In genomic region chr17:80361495-80362220, GRCh38 we compare ENCODE assay signal across 8 cellular contexts. TPM values are rescaled to one million over a fixed set of nuclear protein-coding genes. Genes with fewer than 3 reads are reported as not detected.
DNase-seq lines count a peak whose midpoint lies in the region; ATAC-seq, FAIRE-seq and TF ChIP-seq lines count a peak whose summit lies in the region.

No MANE protein-coding gene starts in this region.

- CTCF ChIA-PET in endothelial cell of umbilical vein (lab: Charles Lee) = interaction anchor here (0.7 to 4.9 kb wide), 9 partner anchors 8 to 260 kb away, joined by 3 to 46 read pairs (median 4); partner anchors contain the start of gene GAA

- H2AFZ ChIP-seq in endothelial cell of umbilical vein (ENCODE audit: low read depth, low read length) = no peak overlapping the region

- ATAC-seq in stimulated activated effector memory CD8-positive, alpha-beta T cell treated with anti-CD3 and anti-CD28 coated beads, Interleukin-12 subunit alpha, Interleukin-12 subunit beta, amount 100 ng/mL, for 72 hours = peak; percentile 42

- no peaks in the 10 kb centered on the region for H3K9me3 ChIP-seq in endothelial cell of umbilical vein (replicated peaks; ENCODE audit: control insufficient read depth, insufficient read depth, low read length)

- no peaks in the 10 kb centered on the region for H4K20me1 ChIP-seq in endothelial cell of umbilical vein (replicated peaks; ENCODE audit: control insufficient read depth, extremely low read depth, insufficient read depth, low read length)

- no peak overlapping the region for H3K4me3 ChIP-seq in endothelial cell of umbilical vein (replicated peaks in 1 of 3; ENCODE audit: insufficient read depth in 1 of 3, low read depth in 1 of 3, low read length in 3 of 3)

- POLR2A ChIA-PET in endothelial cell of umbilical vein (lab: Charles Lee) = interaction anchor here (0.5 kb wide), 1 partner anchor 28 kb away, joined by 3 read pairs; no protein-coding TSS in a partner anchor

- dilution Hi-C loops in endothelial cell of umbilical vein (cut with MboI; ENCODE audit: extremely low pct_ligation_motif_present, low sequenced_read_pairs) = no loop called here

- peak overlapping the region; percentile 15 for H3K27ac Mint-ChIP-seq in activated CD4-positive, alpha-beta T cell treated with anti-CD3 and anti-CD28 coated beads, Interleukin-2, amount 10 ng/mL, durations not matched to agents 24 days and 14 days
- peak overlapping the region; percentile 71 for H3K27ac Mint-ChIP-seq in stimulated activated effector memory CD8-positive, alpha-beta T cell treated with anti-CD3 and anti-CD28 coated beads, Interleukin-12 subunit alpha, Interleukin-12 subunit beta, amount 100 ng/mL, for 72 hours

- peaks cover 80% of the 10 kb centered on the region for H3K36me3 Mint-ChIP-seq in activated CD4-positive, alpha-beta T cell treated with anti-CD3 and anti-CD28 coated beads, Interleukin-2, amount 10 ng/mL, durations not matched to agents 24 days and 14 days (ENCODE audit: low read depth)
- H3K36me3 Mint-ChIP-seq in stimulated activated effector memory CD8-positive, alpha-beta T cell treated with anti-CD3 and anti-CD28 coated beads, Interleukin-12 subunit alpha, Interleukin-12 subunit beta, amount 100 ng/mL, for 72 hours = peaks cover 100% of the 10 kb centered on the region

- no peak for FAIRE-seq in endothelial cell of umbilical vein (lab: Jason Lieb, UNC)

- peak; percentile 68 for DNase-seq in activated CD4-positive, alpha-beta T cell treated with anti-CD3 and anti-CD28 coated beads, Interleukin-2, amount 10 ng/mL, durations not matched to agents 24 days and 14 days
- no peak for DNase-seq in activated CD4-positive, alpha-beta T cell treated with anti-CD3 and anti-CD28 coated beads for 1 hour
- peak; percentile 15 for DNase-seq in OCI-M1 (lab: John Stamatoyannopoulos, UW)
- DNase-seq in endothelial cell of umbilical vein (ENCODE audit: low read depth, low spot score) = no peak
- DNase-seq in stimulated activated effector memory CD8-positive, alpha-beta T cell treated with anti-CD3 and anti-CD28 coated beads, Interleukin-12 subunit alpha, Interleukin-12 subunit beta, amount 100 ng/mL, for 72 hours (ENCODE audit: low spot score in 2 of 2) = no peak
- DNase-seq in NCI-H2029 (lab: John Stamatoyannopoulos, UW) = no peak
- DNase-seq in cerebellar nuclear complex (lab: John Stamatoyannopoulos, UW) = no peak
- no peak for DNase-seq in RKO (ENCODE audit: low spot score)

- H3K36me3 ChIP-seq in endothelial cell of umbilical vein (ENCODE audit: control insufficient read depth in 2 of 2, extremely low read depth in 1 of 2, insufficient read depth in 2 of 2, low read length in 2 of 2) = peaks cover 16 to 57% of the 10 kb centered on the region in 2 experiments

- H3K79me2 ChIP-seq in endothelial cell of umbilical vein (ENCODE audit: control insufficient read depth, insufficient read depth, low read length) = no peaks in the 10 kb centered on the region

- TF ChIP-seq POLR2A in endothelial cell of umbilical vein (IDR thresholded peaks at IDR 0.05; ENCODE audit: low read depth, low read length) = no peak

- no peak overlapping the region for H3K4me3 Mint-ChIP-seq in activated CD4-positive, alpha-beta T cell treated with anti-CD3 and anti-CD28 coated beads, Interleukin-2, amount 10 ng/mL, durations not matched to agents 24 days and 14 days
- no peak overlapping the region for H3K4me3 Mint-ChIP-seq in stimulated activated effector memory CD8-positive, alpha-beta T cell treated with anti-CD3 and anti-CD28 coated beads, Interleukin-12 subunit alpha, Interleukin-12 subunit beta, amount 100 ng/mL, for 72 hours

- H3K4me1 ChIP-seq in endothelial cell of umbilical vein (ENCODE audit: control insufficient read depth, extremely low read depth, insufficient read depth, low read length) = no peaks in the 10 kb centered on the region

- H3K9ac ChIP-seq in endothelial cell of umbilical vein (replicated peaks; ENCODE audit: extremely low read depth, insufficient read depth, low read length) = no peak overlapping the region

- intact Hi-C loops in activated CD4-positive, alpha-beta T cell treated with anti-CD3 and anti-CD28 coated beads, Interleukin-2, amount 10 ng/mL, durations not matched to agents 24 days and 14 days (cut with micrococcal nuclease) = no loop called here
- intact Hi-C loops in endothelial cell of umbilical vein (cut with micrococcal nuclease) = loop anchor here (1.0 to 10.0 kb wide), 2 partner anchors 165 to 257 kb away; partner anchors contain the start of gene GAA

- H3K27me3 Mint-ChIP-seq in activated CD4-positive, alpha-beta T cell treated with anti-CD3 and anti-CD28 coated beads, Interleukin-2, amount 10 ng/mL, durations not matched to agents 24 days and 14 days = no peaks in the 10 kb centered on the region

- no TSS peak for BruUV-seq in endothelial cell of umbilical vein (replicated peaks; lab: Mats Ljungman, UMichigan)

- no peaks in the 10 kb centered on the region for H3K9me3 Mint-ChIP-seq in activated CD4-positive, alpha-beta T cell treated with anti-CD3 and anti-CD28 coated beads, Interleukin-2, amount 10 ng/mL, durations not matched to agents 24 days and 14 days
- H3K9me3 Mint-ChIP-seq in stimulated activated effector memory CD8-positive, alpha-beta T cell treated with anti-CD3 and anti-CD28 coated beads, Interleukin-12 subunit alpha, Interleukin-12 subunit beta, amount 100 ng/mL, for 72 hours = no peaks in the 10 kb centered on the region

- no peak overlapping the region for H3K4me2 ChIP-seq in endothelial cell of umbilical vein (ENCODE audit: insufficient read depth, low read length)

- peak; percentile 26 to 36 for TF ChIP-seq CTCF in endothelial cell of umbilical vein (IDR thresholded peaks at IDR 0.05; ENCODE audit: extremely low read depth in 1 of 2, insufficient read depth in 1 of 2, low read depth in 1 of 2, low read length in 2 of 2)

- H3K27me3 ChIP-seq in endothelial cell of umbilical vein (ENCODE audit: control insufficient read depth in 2 of 2, insufficient read depth in 2 of 2, low read length in 2 of 2) = no peaks in the 10 kb centered on the region

- no peaks in the 10 kb centered on the region for H3K9me1 ChIP-seq in endothelial cell of umbilical vein (replicated peaks; ENCODE audit: control insufficient read depth, extremely low read depth, insufficient read depth, low read length)

- H3K27ac ChIP-seq in endothelial cell of umbilical vein (ENCODE audit: insufficient read depth, low read depth, low read length) = no peak overlapping the region

- H3K4me1 Mint-ChIP-seq in activated CD4-positive, alpha-beta T cell treated with anti-CD3 and anti-CD28 coated beads, Interleukin-2, amount 10 ng/mL, durations not matched to agents 24 days and 14 days = no peaks in the 10 kb centered on the region
- no peaks in the 10 kb centered on the region for H3K4me1 Mint-ChIP-seq in stimulated activated effector memory CD8-positive, alpha-beta T cell treated with anti-CD3 and anti-CD28 coated beads, Interleukin-12 subunit alpha, Interleukin-12 subunit beta, amount 100 ng/mL, for 72 hours

TF ChIP-seq in endothelial cell of umbilical vein, 7 proteins besides CTCF, POLR2A, EP300 and RAD21:
- TF ChIP-seq MYC (IDR thresholded peaks at IDR 0.05; ENCODE audit: low read depth, low read length) = no peak
- TF ChIP-seq JUN (IDR thresholded peaks at IDR 0.05; ENCODE audit: borderline replicate concordance, insufficient read depth, insufficient read length, low read depth) = no peak
- TF ChIP-seq FOS (IDR thresholded peaks at IDR 0.05; ENCODE audit: borderline replicate concordance, insufficient read depth, low read length) = no peak

RNA-seq across cellular contexts. Expression of gene ENDOV, which starts 53.3 kb away (rescaled TPM):
- 16.3 and 16.4 TPM in 2 replicates for total RNA-seq in activated CD4-positive, alpha-beta T cell treated with anti-CD3 and anti-CD28 coated beads, Interleukin-2, amount 10 ng/mL, durations not matched to agents 24 days and 14 days
- 17.6 and 25.9 TPM in 2 replicates for total RNA-seq in endothelial cell of umbilical vein
- 20.4 and 21.1 TPM in 2 replicates for polyA plus RNA-seq in endothelial cell of umbilical vein
- 10.0 and 15.4 TPM in 2 replicates for polyA plus RNA-seq in endothelial cell of umbilical vein (2011; cell fraction: cytosol; rRNA removed)
- 32.2 and 34.5 TPM in 2 replicates for polyA plus RNA-seq in endothelial cell of umbilical vein (2011; cell fraction: nucleus; rRNA removed)
- polyA plus RNA-seq in endothelial cell of umbilical vein (2012) = 11.6 and 17.0 TPM in 2 replicates
- polyA minus RNA-seq in endothelial cell of umbilical vein = 17.2 and 23.8 TPM in 2 replicates
- 8.7 TPM for polyA minus RNA-seq in endothelial cell of umbilical vein (2011; cell fraction: cytosol; rRNA and poly(A)+ RNA removed)
- polyA minus RNA-seq in endothelial cell of umbilical vein (2011; cell fraction: nucleus; rRNA and poly(A)+ RNA removed) = 29.0 and 30.3 TPM in 2 replicates

Comparison
In these comparisons a context has a peak if more than half of its experiments do, and no peak if none do; other contexts are left out.
1. DNase-seq: peak in activated CD4-positive, alpha-beta T cell treated with anti-CD3 and anti-CD28 coated beads, Interleukin-2, amount 10 ng/mL, durations not matched to agents 24 days and 14 days (single experiment) and OCI-M1 (single experiment); none in activated CD4-positive, alpha-beta T cell treated with anti-CD3 and anti-CD28 coated beads for 1 hour (single experiment), endothelial cell of umbilical vein (single experiment), stimulated activated effector memory CD8-positive, alpha-beta T cell treated with anti-CD3 and anti-CD28 coated beads, Interleukin-12 subunit alpha, Interleukin-12 subunit beta, amount 100 ng/mL, for 72 hours (0 of 2), NCI-H2029 (single experiment), cerebellar nuclear complex (0 of 2) and RKO (single experiment).